In genomic region chr3:184582583-184582982, GRCh38 we compare ENCODE assay signal across 8 cellular contexts. TPM values are rescaled to one million over a fixed set of nuclear protein-coding genes. Genes with fewer than 3 reads are reported as not detected.
DNase-seq lines count a peak whose midpoint lies in the region; ATAC-seq, FAIRE-seq and TF ChIP-seq lines count a peak whose summit lies in the region.

No MANE protein-coding gene starts in this region.

- ATAC-seq in activated T-cell treated with anti-CD3 and anti-CD28 coated beads, Interleukin-2, amount 50 U/mL, for 4 hours = no peak
- ATAC-seq in upper lobe of left lung (ENCODE audit: low FRiP score in 2 of 2) = peak in 1 of 2 donors; percentile 87

- no peaks in the 10 kb centered on the region for H3K9me3 Mint-ChIP-seq in activated T-cell treated with anti-CD3 and anti-CD28 coated beads, Interleukin-2, amount 50 U/mL, for 4 hours
- H3K9me3 Mint-ChIP-seq in activated CD4-positive, alpha-beta T cell treated with anti-CD3 and anti-CD28 coated beads, Interleukin-2, amount 10 ng/mL, durations not matched to agents 24 days and 14 days = no peaks in the 10 kb centered on the region

- no peaks in the 10 kb centered on the region for H4K20me1 ChIP-seq in endothelial cell of umbilical vein (replicated peaks; ENCODE audit: control insufficient read depth, extremely low read depth, insufficient read depth, low read length)

- 50 to 64% methylated on average over 6 of the region's 6 CpGs for WGBS in upper lobe of left lung, 2 donors

- dilution Hi-C loops in endothelial cell of umbilical vein (cut with MboI; ENCODE audit: extremely low pct_ligation_motif_present, low sequenced_read_pairs) = no loop called here

- TF ChIP-seq POLR2A in endothelial cell of umbilical vein (IDR thresholded peaks at IDR 0.05; ENCODE audit: low read depth, low read length) = no peak
- TF ChIP-seq POLR2A in upper lobe of left lung (IDR thresholded peaks at IDR 0.05) = no peak

- no peak for DNase-seq in activated T-cell treated with anti-CD3 and anti-CD28 coated beads, Interleukin-2, amount 50 U/mL, for 4 hours
- no peak for DNase-seq in activated T-cell treated with anti-CD3 and anti-CD28 coated beads, Interleukin-2, amount 50 U/mL, for 48 hours
- DNase-seq in endothelial cell of umbilical vein (ENCODE audit: low read depth, low spot score) = no peak
- peak; percentile 49 for DNase-seq in midbrain (lab: John Stamatoyannopoulos, UW)
- no peak for DNase-seq in upper lobe of left lung
- no peak for DNase-seq in activated CD4-positive, alpha-beta T cell treated with anti-CD3 and anti-CD28 coated beads, Interleukin-2, amount 10 ng/mL, durations not matched to agents 24 days and 14 days
- no peak for DNase-seq in DMS53 (lab: John Stamatoyannopoulos, UW)
- no peak for DNase-seq in NCI-H2196 treated with DMSO at 0.1 percent for 48 hours (lab: John Stamatoyannopoulos, UW; ENCODE audit: unreplicated experiment)

- H3K79me2 ChIP-seq in endothelial cell of umbilical vein (ENCODE audit: control insufficient read depth, insufficient read depth, low read length) = no peaks in the 10 kb centered on the region

- H3K27me3 Mint-ChIP-seq in activated T-cell treated with anti-CD3 and anti-CD28 coated beads, Interleukin-2, amount 50 U/mL, for 4 hours (ENCODE audit: low read depth) = peaks cover 36% of the 10 kb centered on the region
- H3K27me3 Mint-ChIP-seq in activated CD4-positive, alpha-beta T cell treated with anti-CD3 and anti-CD28 coated beads, Interleukin-2, amount 10 ng/mL, durations not matched to agents 24 days and 14 days = peaks cover 36% of the 10 kb centered on the region

- H3K36me3 Mint-ChIP-seq in activated T-cell treated with anti-CD3 and anti-CD28 coated beads, Interleukin-2, amount 50 U/mL, for 4 hours (ENCODE audit: insufficient read depth) = no peaks in the 10 kb centered on the region
- H3K36me3 Mint-ChIP-seq in activated CD4-positive, alpha-beta T cell treated with anti-CD3 and anti-CD28 coated beads, Interleukin-2, amount 10 ng/mL, durations not matched to agents 24 days and 14 days (ENCODE audit: low read depth) = no peaks in the 10 kb centered on the region

- H3K4me2 ChIP-seq in endothelial cell of umbilical vein (ENCODE audit: insufficient read depth, low read length) = no peak overlapping the region

- H3K36me3 ChIP-seq in endothelial cell of umbilical vein (ENCODE audit: control insufficient read depth in 2 of 2, extremely low read depth in 1 of 2, insufficient read depth in 2 of 2, low read length in 2 of 2) (no peaks in the 10 kb centered on the region), upper lobe of left lung (peaks cover 0 to 21% (median 14%) of the 10 kb centered on the region in 4 donors)

- no peak overlapping the region for H3K9ac ChIP-seq in endothelial cell of umbilical vein (replicated peaks; ENCODE audit: extremely low read depth, insufficient read depth, low read length)

- TF ChIP-seq CTCF in endothelial cell of umbilical vein (IDR thresholded peaks at IDR 0.05; ENCODE audit: extremely low read depth in 1 of 2, insufficient read depth in 1 of 2, low read depth in 1 of 2, low read length in 2 of 2) (no peak), upper lobe of left lung (IDR thresholded peaks at IDR 0.05) (no peak)

- peaks cover 8% of the 10 kb centered on the region for H3K4me1 Mint-ChIP-seq in activated T-cell treated with anti-CD3 and anti-CD28 coated beads, Interleukin-2, amount 50 U/mL, for 4 hours (ENCODE audit: low read depth)
- no peaks in the 10 kb centered on the region for H3K4me1 Mint-ChIP-seq in activated CD4-positive, alpha-beta T cell treated with anti-CD3 and anti-CD28 coated beads, Interleukin-2, amount 10 ng/mL, durations not matched to agents 24 days and 14 days

- H3K9me3 ChIP-seq in endothelial cell of umbilical vein (replicated peaks; ENCODE audit: control insufficient read depth, insufficient read depth, low read length) = no peaks in the 10 kb centered on the region
- H3K9me3 ChIP-seq in upper lobe of left lung = no peaks in the 10 kb centered on the region

- no peak overlapping the region for H3K27ac Mint-ChIP-seq in activated CD4-positive, alpha-beta T cell treated with anti-CD3 and anti-CD28 coated beads, Interleukin-2, amount 10 ng/mL, durations not matched to agents 24 days and 14 days

- CTCF ChIA-PET in endothelial cell of umbilical vein (lab: Charles Lee) = interaction anchor here (1.1 kb wide), 1 partner anchor 21 kb away, joined by 4 read pairs; the partner anchor contains the start of gene EPHB3

- intact Hi-C loops in endothelial cell of umbilical vein (cut with micrococcal nuclease) = loop anchor here (5.0 kb wide), 1 partner anchor 130 kb away; the partner anchor contains the start of gene MAGEF1
- intact Hi-C loops in activated CD4-positive, alpha-beta T cell treated with anti-CD3 and anti-CD28 coated beads, Interleukin-2, amount 10 ng/mL, durations not matched to agents 24 days and 14 days (cut with micrococcal nuclease) = no loop called here

- POLR2A ChIA-PET in endothelial cell of umbilical vein (lab: Charles Lee) = no interaction called here

- FAIRE-seq in endothelial cell of umbilical vein (lab: Jason Lieb, UNC) = peak; percentile 54

- peaks cover 5% of the 10 kb centered on the region for H3K4me1 ChIP-seq in endothelial cell of umbilical vein (ENCODE audit: control insufficient read depth, extremely low read depth, insufficient read depth, low read length)
- peaks cover 14 to 29% (median 22%) of the 10 kb centered on the region in 4 donors for H3K4me1 ChIP-seq in upper lobe of left lung

- no peak for TF ChIP-seq EP300 in upper lobe of left lung (IDR thresholded peaks at IDR 0.05)

- H3K4me3 ChIP-seq in endothelial cell of umbilical vein (replicated peaks in 1 of 3; ENCODE audit: insufficient read depth in 1 of 3, low read depth in 1 of 3, low read length in 3 of 3) = no peak overlapping the region
- peak overlapping the region in 3 of 4 donors; percentile 45 to 64 (median 57) for H3K4me3 ChIP-seq in upper lobe of left lung

- BruUV-seq in endothelial cell of umbilical vein (replicated peaks; lab: Mats Ljungman, UMichigan) = no TSS peak

- H2AFZ ChIP-seq in endothelial cell of umbilical vein (ENCODE audit: low read depth, low read length) = no peak overlapping the region

- H3K27ac ChIP-seq in endothelial cell of umbilical vein (ENCODE audit: insufficient read depth, low read depth, low read length) (no peak overlapping the region), upper lobe of left lung (peak overlapping the region; percentile 35 to 62 (median 42))

- H3K4me3 Mint-ChIP-seq in activated T-cell treated with anti-CD3 and anti-CD28 coated beads, Interleukin-2, amount 50 U/mL, for 4 hours = peak overlapping the region; percentile 49
- H3K4me3 Mint-ChIP-seq in activated CD4-positive, alpha-beta T cell treated with anti-CD3 and anti-CD28 coated beads, Interleukin-2, amount 10 ng/mL, durations not matched to agents 24 days and 14 days = no peak overlapping the region

- H3K27me3 ChIP-seq in endothelial cell of umbilical vein (ENCODE audit: control insufficient read depth in 2 of 2, insufficient read depth in 2 of 2, low read length in 2 of 2) = peaks cover 18 to 29% of the 10 kb centered on the region in 2 experiments
- H3K27me3 ChIP-seq in upper lobe of left lung = peaks cover 0 to 7% (median 0%) of the 10 kb centered on the region in 4 donors

- no peaks in the 10 kb centered on the region for H3K9me1 ChIP-seq in endothelial cell of umbilical vein (replicated peaks; ENCODE audit: control insufficient read depth, extremely low read depth, insufficient read depth, low read length)

TF ChIP-seq in endothelial cell of umbilical vein, 7 proteins besides CTCF, POLR2A, EP300 and RAD21:
- no peak for TF ChIP-seq JUN (IDR thresholded peaks at IDR 0.05; ENCODE audit: borderline replicate concordance, insufficient read depth, insufficient read length, low read depth)
- TF ChIP-seq MAX (IDR thresholded peaks at IDR 0.05; ENCODE audit: insufficient read depth, insufficient read length) = no peak
- TF ChIP-seq GATA2 (IDR thresholded peaks at IDR 0.05; ENCODE audit: insufficient read depth, insufficient read length, low read depth, low read length) = no peak
- no peak for TF ChIP-seq POLR2AphosphoS5 (IDR thresholded peaks at IDR 0.05; ENCODE audit: insufficient read depth, low read depth, low read length)
- no peak for TF ChIP-seq FOS (IDR thresholded peaks at IDR 0.05; ENCODE audit: borderline replicate concordance, insufficient read depth, low read length)
- TF ChIP-seq EZH2 (IDR thresholded peaks at IDR 0.05; ENCODE audit: borderline replicate concordance, low read depth, low read length, severe bottlenecking) = no peak
- TF ChIP-seq MYC (IDR thresholded peaks at IDR 0.05; ENCODE audit: low read depth, low read length) = no peak

RNA-seq across cellular contexts. Expression of gene EPHB3, which starts 21.0 kb away (rescaled TPM):
- total RNA-seq in activated T-cell treated with anti-CD3 and anti-CD28 coated beads, Interleukin-2, amount 50 U/mL, for 4 hours = under 1 TPM in 1 of 3 donors, not detected in 2; 0.15 TPM
- not detected in 2 replicates for total RNA-seq in endothelial cell of umbilical vein
- 0.01 TPM in 1 of 2 replicates, not detected in the other for polyA plus RNA-seq in endothelial cell of umbilical vein
- not detected in 2 replicates for polyA plus RNA-seq in endothelial cell of umbilical vein (2011; cell fraction: cytosol; rRNA removed)
- not detected in 2 replicates for polyA plus RNA-seq in endothelial cell of umbilical vein (2011; cell fraction: nucleus; rRNA removed)
- polyA plus RNA-seq in endothelial cell of umbilical vein (2012) = not detected in 2 replicates
- not detected in 2 replicates for polyA minus RNA-seq in endothelial cell of umbilical vein
- not detected for polyA minus RNA-seq in endothelial cell of umbilical vein (2011; cell fraction: cytosol; rRNA and poly(A)+ RNA removed)
- not detected in 2 replicates for polyA minus RNA-seq in endothelial cell of umbilical vein (2011; cell fraction: nucleus; rRNA and poly(A)+ RNA removed)
- 1 to 10 TPM; 3.1 to 10.0 (median 7.2) TPM for total RNA-seq in upper lobe of left lung
- 0.05 TPM in 1 of 2 replicates, not detected in the other for total RNA-seq in activated CD4-positive, alpha-beta T cell treated with anti-CD3 and anti-CD28 coated beads, Interleukin-2, amount 10 ng/mL, durations not matched to agents 24 days and 14 days

Comparison
In these comparisons a context has a peak if more than half of its experiments do, and no peak if none do; other contexts are left out.
1. H3K4me3 ChIP-seq: peak in upper lobe of left lung (3 of 4); none in endothelial cell of umbilical vein (0 of 3).